ENCODE assay signal across 10 cellular contexts in the genomic region with DNA sequence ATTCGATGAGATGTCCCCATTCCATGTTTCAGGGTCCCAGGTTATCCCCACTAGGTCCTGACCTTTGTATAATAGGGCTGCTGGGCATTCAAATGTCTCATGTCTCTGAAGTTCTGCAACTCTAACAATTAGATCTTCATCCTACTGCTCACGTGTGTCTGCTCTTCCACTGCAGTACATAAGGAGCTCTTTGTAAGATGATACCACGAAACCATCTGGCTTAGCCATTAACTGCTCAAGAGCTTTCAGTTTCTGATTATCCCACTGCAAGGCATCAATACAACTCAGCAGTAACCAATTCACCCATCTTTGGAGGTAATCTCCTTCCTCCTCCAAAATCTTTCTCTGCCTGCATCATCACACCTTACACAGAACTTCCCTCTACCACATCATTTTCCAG. TPM values are rescaled to one million over a fixed set of nuclear protein-coding genes. Genes with fewer than 3 reads are reported as not detected.
DNase-seq lines count a peak whose midpoint lies in the region; ATAC-seq and TF ChIP-seq lines count a peak whose summit lies in the region.
"Had no signal": no experiment of that assay in that cellular context is flagged by ENCODE, and none has a peak within 500 bp of the region (broad histone marks: within the 10 kb centered on the region; RNA-seq: fewer than 3 reads in every experiment).

No MANE protein-coding gene starts in this region.

- POLR2A ChIA-PET in CD4-positive, alpha-beta T cell (lab: Charles Lee): interaction anchor here (0.6 kb wide), 1 partner anchor 209 kb away, joined by 3 read pairs; no protein-coding TSS in a partner anchor

- H3K9me3 Mint-ChIP-seq in CD4-positive, alpha-beta T cell: no peaks in the 10 kb centered on the region

- H3K4me3 ChIP-seq in GM08714 (ENCODE audit: low read length): peak overlapping the region; percentile 32; the same call in 1 of the 2 replicates

- intact Hi-C loops in CD4-positive, alpha-beta T cell (cut with DNase I, micrococcal nuclease): no loop called here

- H3K27ac ChIP-seq in CD4-positive, alpha-beta T cell (ENCODE audit: low read depth, low read length): no peak overlapping the region
- H3K27ac ChIP-seq: neutrophil had no signal

- no peak overlapping the region for H3K27ac Mint-ChIP-seq in CD4-positive, alpha-beta T cell

- ATAC-seq in GM19438 (IDR thresholded peaks at IDR 0.05; ENCODE audit: low read depth, unreplicated experiment): peak; percentile 98
- ATAC-seq in HG03066 (IDR thresholded peaks at IDR 0.05; ENCODE audit: low read depth, unreplicated experiment): peak; percentile 97
- no peak for ATAC-seq in CD4-positive, alpha-beta T cell (ENCODE audit: poor library complexity)

- peaks cover 1% of the 10 kb centered on the region for H3K27me3 Mint-ChIP-seq in CD4-positive, alpha-beta T cell

- no peaks in the 10 kb centered on the region for H3K27me3 ChIP-seq in CD4-positive, alpha-beta T cell (ENCODE audit: control insufficient read depth, insufficient read depth, low read length)

- H3K36me3 Mint-ChIP-seq in CD4-positive, alpha-beta T cell (ENCODE audit: low read depth): no peaks in the 10 kb centered on the region

- H3K4me3 Mint-ChIP-seq in CD4-positive, alpha-beta T cell: no peak overlapping the region

- CTCF ChIA-PET in CD4-positive, alpha-beta T cell (lab: Charles Lee): interaction anchor here (1.1 kb wide), 1 partner anchor 50 kb away, joined by 3 read pairs; a partner anchor contains a TSS

- no peak for TF ChIP-seq CTCF in CD4-positive, alpha-beta T cell (IDR thresholded peaks at IDR 0.05)

- no peaks in the 10 kb centered on the region for H3K9me3 ChIP-seq in CD4-positive, alpha-beta T cell (ENCODE audit: control insufficient read depth, low read length)
- H3K9me3 ChIP-seq: neutrophil had no signal

- DNase-seq in NCI-H69 (lab: John Stamatoyannopoulos, UW) (peak; percentile 61), A172 (ENCODE audit: low spot score) (no peak)
- no peak for DNase-seq in activated CD4-positive, alpha-beta T cell treated with anti-CD3 and anti-CD28 coated beads, Interleukin-2, amount 50 U/mL, for 1 hour
- DNase-seq in CD4-positive, alpha-beta T cell: no peak
- no peak for DNase-seq in stimulated activated CD4-positive, alpha-beta T cell treated with anti-CD3 and anti-CD28 coated beads, Interleukin-4, amount 100 ng/mL, for 24 hours
- DNase-seq: HCEC 1CT had no signal

- no peaks in the 10 kb centered on the region for H3K4me1 Mint-ChIP-seq in CD4-positive, alpha-beta T cell (ENCODE audit: low read depth)

RNA-seq across cellular contexts. Expression of a gene that starts 49.9 kb away (rescaled TPM):
- total RNA-seq in A172 (2014; rRNA removed; shearing (Covaris generic)): 306 and 365 TPM in 2 replicates
- 100 to 1,000 TPM; 188 to 195 TPM for total RNA-seq in CD4-positive, alpha-beta T cell
